Comparison of ENCODE assay signal across 8 cellular contexts in the genomic region with DNA sequence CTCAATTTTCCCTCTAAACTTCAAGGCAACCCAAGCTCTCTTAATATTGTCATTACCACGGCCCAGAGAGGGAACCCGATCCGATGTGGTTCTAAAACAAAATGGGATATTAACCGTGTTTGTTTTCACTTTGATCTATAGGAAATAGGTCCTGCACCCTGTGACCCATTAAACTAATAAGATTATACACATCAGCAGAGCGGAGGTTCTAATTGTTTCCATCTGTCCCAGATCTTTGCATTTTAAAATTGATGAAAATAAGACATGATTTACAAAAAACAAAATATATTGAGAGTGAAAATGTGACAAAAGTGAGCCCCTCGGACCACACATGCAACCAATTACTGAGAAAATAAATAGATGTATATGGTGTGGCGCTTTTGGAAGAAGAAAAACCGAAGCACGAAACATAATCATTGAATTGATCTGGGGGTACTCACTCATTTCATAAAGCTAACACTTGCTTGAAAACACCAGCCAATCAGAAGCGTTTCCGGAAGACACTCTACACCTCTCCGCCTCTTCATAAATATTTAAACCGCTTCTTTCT.
DNase-seq lines count a peak whose midpoint lies in the region; ATAC-seq, FAIRE-seq and TF ChIP-seq lines count a peak whose summit lies in the region.

No MANE protein-coding gene starts in this region.

- H3K36me3 Mint-ChIP-seq in T-cell, result peaks cover 4% of the 10 kb centered on the region

- TF ChIP-seq CTCF in A549 (IDR thresholded peaks at IDR 0.05), result no peak
- no peak for TF ChIP-seq CTCF in GM06990 (IDR thresholded peaks at IDR 0.05; ENCODE audit: insufficient read depth, low read length, poor library complexity, severe bottlenecking)
- no peak for TF ChIP-seq CTCF in foreskin fibroblast (IDR thresholded peaks at IDR 0.05; ENCODE audit: low read depth, low read length)
- TF ChIP-seq CTCF in right atrium auricular region (IDR thresholded peaks at IDR 0.05), result no peak

- CTCF ChIA-PET in A549 (lab: Yijun Ruan, JAX) (interaction anchor here (0.8 to 1.7 kb wide), 3 partner anchors 10 to 603 kb away, joined by 3 to 8 read pairs (median 3); no protein-coding TSS in a partner anchor), T-cell (lab: Charles Lee) (interaction anchor here (0.5 to 1.2 kb wide), 4 partner anchors 31 to 1337 kb away, joined by 3 read pairs; a partner anchor contains a TSS)

- H3K27me3 ChIP-seq in GM06990 (replicated peaks; ENCODE audit: control insufficient read depth, insufficient read depth, low read length), result no peaks in the 10 kb centered on the region
- H3K27me3 ChIP-seq in right atrium auricular region, result peaks cover 73 to 89% of the 10 kb centered on the region in 2 donors

- H3K9me3 ChIP-seq in A549, result no peaks in the 10 kb centered on the region
- peaks cover 0 to 8% of the 10 kb centered on the region in 2 donors for H3K9me3 ChIP-seq in right atrium auricular region

- H3K4me1 ChIP-seq in A549 (0 out of 3 replicates have a peak, but pooled peaks cover 4% of the 10 kb centered on the region), right atrium auricular region (peaks cover 0 to 16% of the 10 kb centered on the region in 2 donors)

- no peak for FAIRE-seq in A549 (lab: Jason Lieb, UNC)

- peaks cover 15 to 23% (median 17%) of the 10 kb centered on the region in 3 donors for H3K4me1 Mint-ChIP-seq in T-cell

- H3K9me3 Mint-ChIP-seq in T-cell, result peaks cover 0 to 16% (median 7%) of the 10 kb centered on the region in 3 donors

- no peak for TF ChIP-seq POLR2A in A549 (IDR thresholded peaks at IDR 0.05; ENCODE audit: low read length)

- peak overlapping the region; percentile 67 for H3K4me2 ChIP-seq in A549

- no peak for ATAC-seq in A549
- no peak for ATAC-seq in T-cell (replicated peaks in 1 of 4)
- no peak for ATAC-seq in GM19351 (IDR thresholded peaks at IDR 0.05; ENCODE audit: unreplicated experiment)
- ATAC-seq in GM19452 (IDR thresholded peaks at IDR 0.05; ENCODE audit: unreplicated experiment), result no peak

- peak overlapping the region; percentile 43 to 59 (median 51) for H3K4me3 Mint-ChIP-seq in T-cell

- POLR2A ChIA-PET in A549 (lab: Yijun Ruan, JAX) (interaction anchor here (1.2 to 1.6 kb wide), 2 partner anchors 338 to 340 kb away, joined by 4 to 5 read pairs; a partner anchor contains a TSS), T-cell (lab: Charles Lee) (no interaction called here)

- peak overlapping the region; percentile 61 to 68 for H3K27ac Mint-ChIP-seq in T-cell

- no peak for TF ChIP-seq EP300 in A549 (IDR thresholded peaks at IDR 0.05)

- no peak for TF ChIP-seq RAD21 in A549 (conservative IDR thresholded peaks at IDR 0.05 in 1 of 2, IDR thresholded peaks at IDR 0.05 in 1 of 2)

- DNase-seq in A549 (ENCODE audit: low read depth in 1 of 2, low spot score in 1 of 2), result no peak
- DNase-seq in GM06990 (ENCODE audit: extremely low read depth, insufficient read length), result no peak
- DNase-seq in T-cell, result no peak
- DNase-seq in foreskin fibroblast, result peak in 1 of 2 donors; percentile 48
- DNase-seq in SKM-1 treated with dmso at 0.1 percent for 144 hours (lab: John Stamatoyannopoulos, UW; ENCODE audit: unreplicated experiment), result no peak
- DNase-seq in right atrium auricular region (ENCODE audit: low spot score), result no peak

- no peaks in the 10 kb centered on the region for H3K36me3 ChIP-seq in GM06990 (ENCODE audit: control insufficient read depth, insufficient read depth, low read length)
- no peaks in the 10 kb centered on the region for H3K36me3 ChIP-seq in right atrium auricular region

- peaks cover 20 to 39% of the 10 kb centered on the region in 2 donors for H3K27me3 Mint-ChIP-seq in T-cell

- 3% methylated on average over 13 of the region's 13 CpGs for WGBS in A549 (ENCODE audit: missing lambda C conversion rate)

- H3K4me3 ChIP-seq in A549 (peak overlapping the region; percentile 33), GM06990 (replicated peaks; ENCODE audit: low read depth, low read length) (peak overlapping the region; percentile 55), foreskin fibroblast (ENCODE audit: low read depth in 1 of 2, low read length in 2 of 2) (peak overlapping the region; percentile 31 to 45), right atrium auricular region (no peak overlapping the region)

- H3K27ac ChIP-seq in A549 (no peak overlapping the region), right atrium auricular region (no peak overlapping the region)

TF ChIP-seq in A549, 52 proteins besides CTCF, POLR2A, EP300 and RAD21:
- TF ChIP-seq POLR2AphosphoS2 (conservative IDR thresholded peaks at IDR 0.05; ENCODE audit: low read length) (no peak), RNF2 (IDR thresholded peaks at IDR 0.05; ENCODE audit: borderline replicate concordance, low read depth) (peak; percentile 91; the same call in 1 of the 2 replicates), CBX8 (IDR thresholded peaks at IDR 0.05) (peak; percentile 42)

Comparison
In these comparisons a context has a peak if more than half of its experiments do, and no peak if none do; other contexts are left out.
1. H3K4me3 ChIP-seq: peak in A549 (single experiment), GM06990 (single experiment) and foreskin fibroblast (2 of 2); none in right atrium auricular region (0 of 2).